1 cellular context compared by ENCODE assay signal in the genomic region with DNA sequence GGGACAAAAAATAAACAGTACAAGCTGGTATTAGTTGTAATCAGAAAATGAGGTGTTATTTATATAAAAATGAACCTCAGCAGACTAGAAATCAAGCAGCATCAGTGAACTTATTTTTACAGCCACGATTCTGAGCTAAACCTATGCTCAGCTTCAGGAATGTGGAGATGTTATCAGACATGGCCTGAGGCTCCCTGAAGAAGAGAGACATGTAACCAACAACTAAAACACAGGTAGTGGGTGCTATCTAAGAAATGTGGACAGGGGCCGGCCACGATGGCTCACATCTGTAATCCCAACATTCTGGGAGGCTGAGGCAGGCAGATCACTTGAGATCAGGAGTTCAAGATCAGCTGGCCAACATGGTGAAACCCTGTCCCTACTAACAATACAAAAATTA.
TF ChIP-seq lines count a peak whose summit lies in the region.

No MANE protein-coding gene starts in this region.

TF ChIP-seq in GM12878, 131 proteins besides CTCF, POLR2A, EP300 and RAD21 (continued from another document):
- TF ChIP-seq, protein P1, sequence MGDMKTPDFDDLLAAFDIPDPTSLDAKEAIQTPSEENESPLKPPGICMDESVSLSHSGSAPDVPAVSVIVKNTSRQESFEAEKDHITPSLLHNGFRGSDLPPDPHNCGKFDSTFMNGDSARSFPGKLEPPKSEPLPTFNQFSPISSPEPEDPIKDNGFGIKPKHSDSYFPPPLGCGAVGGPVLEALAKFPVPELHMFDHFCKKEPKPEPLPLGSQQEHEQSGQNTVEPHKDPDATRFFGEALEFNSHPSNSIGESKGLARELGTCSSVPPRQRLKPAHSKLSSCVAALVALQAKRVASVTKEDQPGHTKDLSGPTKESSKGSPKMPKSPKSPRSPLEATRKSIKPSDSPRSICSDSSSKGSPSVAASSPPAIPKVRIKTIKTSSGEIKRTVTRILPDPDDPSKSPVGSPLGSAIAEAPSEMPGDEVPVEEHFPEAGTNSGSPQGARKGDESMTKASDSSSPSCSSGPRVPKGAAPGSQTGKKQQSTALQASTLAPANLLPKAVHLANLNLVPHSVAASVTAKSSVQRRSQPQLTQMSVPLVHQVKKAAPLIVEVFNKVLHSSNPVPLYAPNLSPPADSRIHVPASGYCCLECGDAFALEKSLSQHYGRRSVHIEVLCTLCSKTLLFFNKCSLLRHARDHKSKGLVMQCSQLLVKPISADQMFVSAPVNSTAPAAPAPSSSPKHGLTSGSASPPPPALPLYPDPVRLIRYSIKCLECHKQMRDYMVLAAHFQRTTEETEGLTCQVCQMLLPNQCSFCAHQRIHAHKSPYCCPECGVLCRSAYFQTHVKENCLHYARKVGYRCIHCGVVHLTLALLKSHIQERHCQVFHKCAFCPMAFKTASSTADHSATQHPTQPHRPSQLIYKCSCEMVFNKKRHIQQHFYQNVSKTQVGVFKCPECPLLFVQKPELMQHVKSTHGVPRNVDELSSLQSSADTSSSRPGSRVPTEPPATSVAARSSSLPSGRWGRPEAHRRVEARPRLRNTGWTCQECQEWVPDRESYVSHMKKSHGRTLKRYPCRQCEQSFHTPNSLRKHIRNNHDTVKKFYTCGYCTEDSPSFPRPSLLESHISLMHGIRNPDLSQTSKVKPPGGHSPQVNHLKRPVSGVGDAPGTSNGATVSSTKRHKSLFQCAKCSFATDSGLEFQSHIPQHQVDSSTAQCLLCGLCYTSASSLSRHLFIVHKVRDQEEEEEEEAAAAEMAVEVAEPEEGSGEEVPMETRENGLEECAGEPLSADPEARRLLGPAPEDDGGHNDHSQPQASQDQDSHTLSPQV (IDR thresholded peaks at IDR 0.05), result no peak
- TF ChIP-seq SIN3A (IDR thresholded peaks at IDR 0.05; ENCODE audit: low read depth, low read length) (no peak), BACH1 (IDR thresholded peaks at IDR 0.05; ENCODE audit: borderline replicate concordance) (no peak), IKZF1 (conservative IDR thresholded peaks at IDR 0.05) (no peak)
- TF ChIP-seq, protein P2, sequence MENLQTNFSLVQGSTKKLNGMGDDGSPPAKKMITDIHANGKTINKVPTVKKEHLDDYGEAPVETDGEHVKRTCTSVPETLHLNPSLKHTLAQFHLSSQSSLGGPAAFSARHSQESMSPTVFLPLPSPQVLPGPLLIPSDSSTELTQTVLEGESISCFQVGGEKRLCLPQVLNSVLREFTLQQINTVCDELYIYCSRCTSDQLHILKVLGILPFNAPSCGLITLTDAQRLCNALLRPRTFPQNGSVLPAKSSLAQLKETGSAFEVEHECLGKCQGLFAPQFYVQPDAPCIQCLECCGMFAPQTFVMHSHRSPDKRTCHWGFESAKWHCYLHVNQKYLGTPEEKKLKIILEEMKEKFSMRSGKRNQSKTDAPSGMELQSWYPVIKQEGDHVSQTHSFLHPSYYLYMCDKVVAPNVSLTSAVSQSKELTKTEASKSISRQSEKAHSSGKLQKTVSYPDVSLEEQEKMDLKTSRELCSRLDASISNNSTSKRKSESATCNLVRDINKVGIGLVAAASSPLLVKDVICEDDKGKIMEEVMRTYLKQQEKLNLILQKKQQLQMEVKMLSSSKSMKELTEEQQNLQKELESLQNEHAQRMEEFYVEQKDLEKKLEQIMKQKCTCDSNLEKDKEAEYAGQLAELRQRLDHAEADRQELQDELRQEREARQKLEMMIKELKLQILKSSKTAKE (IDR thresholded peaks at IDR 0.05; ENCODE audit: low read depth, poor library complexity, severe bottlenecking), result no peak
- TF ChIP-seq, protein P3, sequence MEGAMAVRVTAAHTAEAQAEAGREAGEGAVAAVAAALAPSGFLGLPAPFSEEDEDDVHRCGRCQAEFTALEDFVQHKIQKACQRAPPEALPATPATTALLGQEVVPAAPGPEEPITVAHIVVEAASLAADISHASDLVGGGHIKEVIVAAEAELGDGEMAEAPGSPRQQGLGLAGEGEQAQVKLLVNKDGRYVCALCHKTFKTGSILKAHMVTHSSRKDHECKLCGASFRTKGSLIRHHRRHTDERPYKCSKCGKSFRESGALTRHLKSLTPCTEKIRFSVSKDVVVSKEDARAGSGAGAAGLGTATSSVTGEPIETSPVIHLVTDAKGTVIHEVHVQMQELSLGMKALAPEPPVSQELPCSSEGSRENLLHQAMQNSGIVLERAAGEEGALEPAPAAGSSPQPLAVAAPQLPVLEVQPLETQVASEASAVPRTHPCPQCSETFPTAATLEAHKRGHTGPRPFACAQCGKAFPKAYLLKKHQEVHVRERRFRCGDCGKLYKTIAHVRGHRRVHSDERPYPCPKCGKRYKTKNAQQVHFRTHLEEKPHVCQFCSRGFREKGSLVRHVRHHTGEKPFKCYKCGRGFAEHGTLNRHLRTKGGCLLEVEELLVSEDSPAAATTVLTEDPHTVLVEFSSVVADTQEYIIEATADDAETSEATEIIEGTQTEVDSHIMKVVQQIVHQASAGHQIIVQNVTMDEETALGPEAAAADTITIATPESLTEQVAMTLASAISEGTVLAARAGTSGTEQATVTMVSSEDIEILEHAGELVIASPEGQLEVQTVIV (IDR thresholded peaks at IDR 0.05; ENCODE audit: borderline replicate concordance, partially characterized antibody), result no peak
